ENCODE assay signal across 1 cellular context in the genomic region with DNA sequence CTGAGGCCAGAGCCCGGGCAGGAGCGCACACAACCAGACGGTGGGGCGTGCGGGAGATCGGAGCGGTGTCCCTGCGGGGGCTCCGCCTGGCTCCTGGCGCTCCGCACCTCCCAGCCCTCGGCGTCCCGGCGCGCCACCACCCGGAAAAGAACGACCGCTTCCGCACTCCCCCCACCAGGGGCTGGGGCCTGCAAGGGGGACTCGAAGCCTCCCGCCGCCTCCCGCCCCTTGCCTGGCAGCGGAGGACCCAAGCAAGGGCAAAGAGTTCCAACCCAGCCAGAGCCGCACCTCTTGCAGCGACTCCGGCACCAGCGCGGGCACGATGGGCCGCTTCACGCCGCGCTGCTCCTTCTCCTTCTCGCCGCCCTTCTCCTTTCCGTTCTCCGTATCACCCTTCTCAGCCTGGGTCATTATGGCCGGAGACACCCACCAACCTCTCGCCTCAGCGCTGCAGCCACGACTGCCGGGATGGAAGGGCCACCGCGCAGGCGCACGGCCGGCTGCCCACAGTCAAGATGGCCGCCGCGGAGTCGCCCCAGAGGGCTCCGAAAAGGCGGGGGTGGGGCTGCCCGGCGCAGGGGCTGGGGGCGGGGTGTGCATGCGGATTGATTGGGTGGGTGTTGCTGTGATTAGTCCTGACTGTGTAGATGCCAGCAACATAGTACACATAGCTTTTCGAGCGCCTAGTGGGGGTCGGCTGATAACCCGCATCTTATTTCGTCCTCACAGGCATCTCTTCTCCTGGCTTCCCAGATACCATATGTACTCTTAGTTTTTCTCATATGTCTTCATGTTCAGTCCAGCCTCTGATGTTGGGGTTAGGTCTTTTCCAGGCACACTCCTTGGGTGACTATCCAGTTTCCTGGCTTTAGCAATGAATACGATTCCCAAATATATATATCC.
TF ChIP-seq lines count a peak whose summit lies in the region.

A gene with protein sequence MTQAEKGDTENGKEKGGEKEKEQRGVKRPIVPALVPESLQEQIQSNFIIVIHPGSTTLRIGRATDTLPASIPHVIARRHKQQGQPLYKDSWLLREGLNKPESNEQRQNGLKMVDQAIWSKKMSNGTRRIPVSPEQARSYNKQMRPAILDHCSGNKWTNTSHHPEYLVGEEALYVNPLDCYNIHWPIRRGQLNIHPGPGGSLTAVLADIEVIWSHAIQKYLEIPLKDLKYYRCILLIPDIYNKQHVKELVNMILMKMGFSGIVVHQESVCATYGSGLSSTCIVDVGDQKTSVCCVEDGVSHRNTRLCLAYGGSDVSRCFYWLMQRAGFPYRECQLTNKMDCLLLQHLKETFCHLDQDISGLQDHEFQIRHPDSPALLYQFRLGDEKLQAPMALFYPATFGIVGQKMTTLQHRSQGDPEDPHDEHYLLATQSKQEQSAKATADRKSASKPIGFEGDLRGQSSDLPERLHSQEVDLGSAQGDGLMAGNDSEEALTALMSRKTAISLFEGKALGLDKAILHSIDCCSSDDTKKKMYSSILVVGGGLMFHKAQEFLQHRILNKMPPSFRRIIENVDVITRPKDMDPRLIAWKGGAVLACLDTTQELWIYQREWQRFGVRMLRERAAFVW (minus strand): TSS at position 462 of the 903 bp plus-strand sequence. CDS start 51 bp downstream, at position 411.

TF ChIP-seq in K562, 482 proteins besides CTCF, POLR2A, EP300 and RAD21 (continued from another document and continues in another):
- TF ChIP-seq, protein P1, sequence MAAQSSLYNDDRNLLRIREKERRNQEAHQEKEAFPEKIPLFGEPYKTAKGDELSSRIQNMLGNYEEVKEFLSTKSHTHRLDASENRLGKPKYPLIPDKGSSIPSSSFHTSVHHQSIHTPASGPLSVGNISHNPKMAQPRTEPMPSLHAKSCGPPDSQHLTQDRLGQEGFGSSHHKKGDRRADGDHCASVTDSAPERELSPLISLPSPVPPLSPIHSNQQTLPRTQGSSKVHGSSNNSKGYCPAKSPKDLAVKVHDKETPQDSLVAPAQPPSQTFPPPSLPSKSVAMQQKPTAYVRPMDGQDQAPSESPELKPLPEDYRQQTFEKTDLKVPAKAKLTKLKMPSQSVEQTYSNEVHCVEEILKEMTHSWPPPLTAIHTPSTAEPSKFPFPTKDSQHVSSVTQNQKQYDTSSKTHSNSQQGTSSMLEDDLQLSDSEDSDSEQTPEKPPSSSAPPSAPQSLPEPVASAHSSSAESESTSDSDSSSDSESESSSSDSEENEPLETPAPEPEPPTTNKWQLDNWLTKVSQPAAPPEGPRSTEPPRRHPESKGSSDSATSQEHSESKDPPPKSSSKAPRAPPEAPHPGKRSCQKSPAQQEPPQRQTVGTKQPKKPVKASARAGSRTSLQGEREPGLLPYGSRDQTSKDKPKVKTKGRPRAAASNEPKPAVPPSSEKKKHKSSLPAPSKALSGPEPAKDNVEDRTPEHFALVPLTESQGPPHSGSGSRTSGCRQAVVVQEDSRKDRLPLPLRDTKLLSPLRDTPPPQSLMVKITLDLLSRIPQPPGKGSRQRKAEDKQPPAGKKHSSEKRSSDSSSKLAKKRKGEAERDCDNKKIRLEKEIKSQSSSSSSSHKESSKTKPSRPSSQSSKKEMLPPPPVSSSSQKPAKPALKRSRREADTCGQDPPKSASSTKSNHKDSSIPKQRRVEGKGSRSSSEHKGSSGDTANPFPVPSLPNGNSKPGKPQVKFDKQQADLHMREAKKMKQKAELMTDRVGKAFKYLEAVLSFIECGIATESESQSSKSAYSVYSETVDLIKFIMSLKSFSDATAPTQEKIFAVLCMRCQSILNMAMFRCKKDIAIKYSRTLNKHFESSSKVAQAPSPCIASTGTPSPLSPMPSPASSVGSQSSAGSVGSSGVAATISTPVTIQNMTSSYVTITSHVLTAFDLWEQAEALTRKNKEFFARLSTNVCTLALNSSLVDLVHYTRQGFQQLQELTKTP (IDR thresholded peaks at IDR 0.05; ENCODE audit: low read depth in 1 of 2, partially characterized antibody in 2 of 2), result peak in 1 of 2 experiments; percentile 27
- TF ChIP-seq ELF2 (CRISPR knock-in tag; IDR thresholded peaks at IDR 0.05), result 0 out of 2 replicates have a peak, but pooled peaks have one; percentile 27
- TF ChIP-seq, protein P2, sequence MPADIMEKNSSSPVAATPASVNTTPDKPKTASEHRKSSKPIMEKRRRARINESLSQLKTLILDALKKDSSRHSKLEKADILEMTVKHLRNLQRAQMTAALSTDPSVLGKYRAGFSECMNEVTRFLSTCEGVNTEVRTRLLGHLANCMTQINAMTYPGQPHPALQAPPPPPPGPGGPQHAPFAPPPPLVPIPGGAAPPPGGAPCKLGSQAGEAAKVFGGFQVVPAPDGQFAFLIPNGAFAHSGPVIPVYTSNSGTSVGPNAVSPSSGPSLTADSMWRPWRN (IDR thresholded peaks at IDR 0.05; ENCODE audit: low read depth), result no peak
- TF ChIP-seq, protein P3, sequence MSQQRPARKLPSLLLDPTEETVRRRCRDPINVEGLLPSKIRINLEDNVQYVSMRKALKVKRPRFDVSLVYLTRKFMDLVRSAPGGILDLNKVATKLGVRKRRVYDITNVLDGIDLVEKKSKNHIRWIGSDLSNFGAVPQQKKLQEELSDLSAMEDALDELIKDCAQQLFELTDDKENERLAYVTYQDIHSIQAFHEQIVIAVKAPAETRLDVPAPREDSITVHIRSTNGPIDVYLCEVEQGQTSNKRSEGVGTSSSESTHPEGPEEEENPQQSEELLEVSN (IDR thresholded peaks at IDR 0.05; ENCODE audit: borderline replicate concordance in 1 of 2, extremely low read depth in 1 of 2, insufficient read depth in 1 of 2, insufficient read length in 1 of 2, low read depth in 1 of 2, low read length in 1 of 2, poor library complexity in 1 of 2, severe bottlenecking in 1 of 2), result peak in 1 of 2 experiments; percentile 8
- TF ChIP-seq MEIS2 (IDR thresholded peaks at IDR 0.05; ENCODE audit: partially characterized antibody), result peak; percentile 34
- TF ChIP-seq, protein P4, sequence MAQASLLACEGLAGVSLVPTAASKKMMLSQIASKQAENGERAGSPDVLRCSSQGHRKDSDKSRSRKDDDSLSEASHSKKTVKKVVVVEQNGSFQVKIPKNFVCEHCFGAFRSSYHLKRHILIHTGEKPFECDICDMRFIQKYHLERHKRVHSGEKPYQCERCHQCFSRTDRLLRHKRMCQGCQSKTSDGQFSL (CRISPR knock-in tag; IDR thresholded peaks at IDR 0.05), result peak; percentile 64
- TF ChIP-seq, protein P4 (tag; IDR thresholded peaks at IDR 0.05), result peak in 1 of 2 experiments; percentile 65; a peak in 1 of 4 replicates
- TF ChIP-seq MAZ (CRISPR knock-in tag; conservative IDR thresholded peaks at IDR 0.05 in 1 of 2, IDR thresholded peaks at IDR 0.05 in 1 of 2), result peak; percentile 63 to 68
- TF ChIP-seq MXI1 (IDR thresholded peaks at IDR 0.05; ENCODE audit: low read depth, low read length), result no peak
- peak; percentile 83 for TF ChIP-seq ZFX (CRISPR knock-in tag; IDR thresholded peaks at IDR 0.05)
- peak; percentile 50 for TF ChIP-seq MBD2 (IDR thresholded peaks at IDR 0.05; ENCODE audit: borderline replicate concordance, low read depth)
- TF ChIP-seq ZNF311 (CRISPR knock-in tag; IDR thresholded peaks at IDR 0.05), result no peak
- peak; percentile 68; the same call in 1 of the 2 replicates for TF ChIP-seq ZNF766 (CRISPR knock-in tag; conservative IDR thresholded peaks at IDR 0.05)
- TF ChIP-seq TAF9B (IDR thresholded peaks at IDR 0.05; ENCODE audit: partially characterized antibody), result peak; percentile 87
- TF ChIP-seq GABPA (tag; conservative IDR thresholded peaks at IDR 0.05; ENCODE audit: low read depth), result peak; percentile 65
- TF ChIP-seq, protein P5, sequence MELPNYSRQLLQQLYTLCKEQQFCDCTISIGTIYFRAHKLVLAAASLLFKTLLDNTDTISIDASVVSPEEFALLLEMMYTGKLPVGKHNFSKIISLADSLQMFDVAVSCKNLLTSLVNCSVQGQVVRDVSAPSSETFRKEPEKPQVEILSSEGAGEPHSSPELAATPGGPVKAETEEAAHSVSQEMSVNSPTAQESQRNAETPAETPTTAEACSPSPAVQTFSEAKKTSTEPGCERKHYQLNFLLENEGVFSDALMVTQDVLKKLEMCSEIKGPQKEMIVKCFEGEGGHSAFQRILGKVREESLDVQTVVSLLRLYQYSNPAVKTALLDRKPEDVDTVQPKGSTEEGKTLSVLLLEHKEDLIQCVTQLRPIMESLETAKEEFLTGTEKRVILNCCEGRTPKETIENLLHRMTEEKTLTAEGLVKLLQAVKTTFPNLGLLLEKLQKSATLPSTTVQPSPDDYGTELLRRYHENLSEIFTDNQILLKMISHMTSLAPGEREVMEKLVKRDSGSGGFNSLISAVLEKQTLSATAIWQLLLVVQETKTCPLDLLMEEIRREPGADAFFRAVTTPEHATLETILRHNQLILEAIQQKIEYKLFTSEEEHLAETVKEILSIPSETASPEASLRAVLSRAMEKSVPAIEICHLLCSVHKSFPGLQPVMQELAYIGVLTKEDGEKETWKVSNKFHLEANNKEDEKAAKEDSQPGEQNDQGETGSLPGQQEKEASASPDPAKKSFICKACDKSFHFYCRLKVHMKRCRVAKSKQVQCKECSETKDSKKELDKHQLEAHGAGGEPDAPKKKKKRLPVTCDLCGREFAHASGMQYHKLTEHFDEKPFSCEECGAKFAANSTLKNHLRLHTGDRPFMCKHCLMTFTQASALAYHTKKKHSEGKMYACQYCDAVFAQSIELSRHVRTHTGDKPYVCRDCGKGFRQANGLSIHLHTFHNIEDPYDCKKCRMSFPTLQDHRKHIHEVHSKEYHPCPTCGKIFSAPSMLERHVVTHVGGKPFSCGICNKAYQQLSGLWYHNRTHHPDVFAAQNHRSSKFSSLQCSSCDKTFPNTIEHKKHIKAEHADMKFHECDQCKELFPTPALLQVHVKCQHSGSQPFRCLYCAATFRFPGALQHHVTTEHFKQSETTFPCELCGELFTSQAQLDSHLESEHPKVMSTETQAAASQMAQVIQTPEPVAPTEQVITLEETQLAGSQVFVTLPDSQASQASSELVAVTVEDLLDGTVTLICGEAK (IDR thresholded peaks at IDR 0.05), result peak; percentile 56; the same call in 1 of the 2 replicates
- TF ChIP-seq, protein P5 (CRISPR knock-in tag; IDR thresholded peaks at IDR 0.05), result no peak
- TF ChIP-seq MTA3 (IDR thresholded peaks at IDR 0.05; ENCODE audit: borderline replicate concordance), result peak; percentile 50; the same call in 1 of the 2 replicates
- no peak for TF ChIP-seq SMARCA4 (IDR thresholded peaks at IDR 0.05)
- TF ChIP-seq YY1 (IDR thresholded peaks at IDR 0.05; ENCODE audit: borderline replicate concordance in 1 of 3, control insufficient read depth in 1 of 3, extremely low read depth in 1 of 3, insufficient read depth in 3 of 3, insufficient read length in 1 of 3, insufficient replicate concordance in 2 of 3, low read depth in 1 of 3, low read length in 2 of 3), result peak; percentile 90 to 97 (median 97)
- TF ChIP-seq TBP (optimal IDR thresholded peaks at IDR 0.05; ENCODE audit: low read depth, low read length), result peak; percentile 76
- TF ChIP-seq, protein P6, sequence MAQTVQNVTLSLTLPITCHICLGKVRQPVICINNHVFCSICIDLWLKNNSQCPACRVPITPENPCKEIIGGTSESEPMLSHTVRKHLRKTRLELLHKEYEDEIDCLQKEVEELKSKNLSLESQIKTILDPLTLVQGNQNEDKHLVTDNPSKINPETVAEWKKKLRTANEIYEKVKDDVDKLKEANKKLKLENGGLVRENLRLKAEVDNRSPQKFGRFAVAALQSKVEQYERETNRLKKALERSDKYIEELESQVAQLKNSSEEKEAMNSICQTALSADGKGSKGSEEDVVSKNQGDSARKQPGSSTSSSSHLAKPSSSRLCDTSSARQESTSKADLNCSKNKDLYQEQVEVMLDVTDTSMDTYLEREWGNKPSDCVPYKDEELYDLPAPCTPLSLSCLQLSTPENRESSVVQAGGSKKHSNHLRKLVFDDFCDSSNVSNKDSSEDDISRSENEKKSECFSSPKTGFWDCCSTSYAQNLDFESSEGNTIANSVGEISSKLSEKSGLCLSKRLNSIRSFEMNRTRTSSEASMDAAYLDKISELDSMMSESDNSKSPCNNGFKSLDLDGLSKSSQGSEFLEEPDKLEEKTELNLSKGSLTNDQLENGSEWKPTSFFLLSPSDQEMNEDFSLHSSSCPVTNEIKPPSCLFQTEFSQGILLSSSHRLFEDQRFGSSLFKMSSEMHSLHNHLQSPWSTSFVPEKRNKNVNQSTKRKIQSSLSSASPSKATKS (CRISPR knock-in tag; IDR thresholded peaks at IDR 0.05), result no peak
- peak; percentile 68; the same call in 1 of the 2 replicates for TF ChIP-seq L3MBTL2 (IDR thresholded peaks at IDR 0.05)
- TF ChIP-seq, protein P7, sequence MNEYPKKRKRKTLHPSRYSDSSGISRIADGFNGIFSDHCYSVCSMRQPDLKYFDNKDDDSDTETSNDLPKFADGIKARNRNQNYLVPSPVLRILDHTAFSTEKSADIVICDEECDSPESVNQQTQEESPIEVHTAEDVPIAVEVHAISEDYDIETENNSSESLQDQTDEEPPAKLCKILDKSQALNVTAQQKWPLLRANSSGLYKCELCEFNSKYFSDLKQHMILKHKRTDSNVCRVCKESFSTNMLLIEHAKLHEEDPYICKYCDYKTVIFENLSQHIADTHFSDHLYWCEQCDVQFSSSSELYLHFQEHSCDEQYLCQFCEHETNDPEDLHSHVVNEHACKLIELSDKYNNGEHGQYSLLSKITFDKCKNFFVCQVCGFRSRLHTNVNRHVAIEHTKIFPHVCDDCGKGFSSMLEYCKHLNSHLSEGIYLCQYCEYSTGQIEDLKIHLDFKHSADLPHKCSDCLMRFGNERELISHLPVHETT (CRISPR knock-in tag; conservative IDR thresholded peaks at IDR 0.05 in 1 of 2, IDR thresholded peaks at IDR 0.05 in 1 of 2), result 0 out of 4 replicates have a peak, but pooled peaks of 1 of the 2 experiments have one; percentile 38
